In the genomic region with DNA sequence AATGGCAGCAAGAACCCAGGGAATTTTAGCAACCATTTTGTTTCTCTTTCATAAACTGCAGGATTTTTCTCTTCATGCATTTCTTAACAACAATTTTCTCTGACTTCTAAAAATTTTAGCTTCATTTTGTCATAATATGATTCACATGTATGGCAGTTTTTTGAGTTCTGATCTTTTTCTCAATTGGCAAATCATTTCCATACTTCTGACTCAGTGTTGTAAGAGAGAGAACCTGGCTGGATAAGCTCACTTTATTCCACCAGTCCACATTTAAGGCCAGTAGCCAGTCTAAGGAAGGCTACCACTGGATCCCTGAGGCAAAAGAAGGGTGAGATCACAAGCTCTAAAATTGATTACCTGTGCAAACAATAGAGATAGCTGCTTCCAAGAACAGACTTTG, we compare ENCODE assay signal across 19 cellular contexts. TPM values are rescaled to one million over a fixed set of nuclear protein-coding genes. Genes with fewer than 3 reads are reported as not detected.
"Had no signal": no experiment of that assay in that cellular context is flagged by ENCODE, and none has a peak within 500 bp of the region (broad histone marks: within the 10 kb centered on the region; RNA-seq: fewer than 3 reads in every experiment).

No MANE protein-coding gene starts in this region.

- H3K9me3 ChIP-seq: neutrophil had no signal

- H3K27ac Mint-ChIP-seq: activated T-helper 17 cell treated with anti-CD3 and anti-CD28 coated beads, Interleukin-2, amount 50 U/mL, for 72 hours; memory B cell; naive thymus-derived CD8-positive, alpha-beta T cell; T-cell had no signal

- H3K36me3 Mint-ChIP-seq: memory B cell, T-cell had no signal

- H3K27ac ChIP-seq: ascending aorta, neutrophil, upper lobe of left lung had no signal

- ATAC-seq: activated T-helper 17 cell treated with anti-CD3 and anti-CD28 coated beads, Interleukin-2, amount 50 U/mL, for 72 hours; left ventricle myocardium superior; naive thymus-derived CD8-positive, alpha-beta T cell; stimulated activated naive CD8-positive, alpha-beta T cell treated with anti-CD3 and anti-CD28 coated beads, Interleukin-15, Interleukin-2, amounts not matched to agents 100 U/mL and 50 U/mL, for 24 hours; T-cell had no signal

- H3K27me3 ChIP-seq: ascending aorta, neutrophil, upper lobe of left lung had no signal

- H3K4me3 ChIP-seq: ascending aorta, skin epidermis, upper lobe of left lung had no signal

- H3K4me1 Mint-ChIP-seq: activated T-helper 17 cell treated with anti-CD3 and anti-CD28 coated beads, Interleukin-2, amount 50 U/mL, for 72 hours; memory B cell; naive thymus-derived CD8-positive, alpha-beta T cell; T-cell had no signal

- H3K36me3 ChIP-seq: ascending aorta, neutrophil, upper lobe of left lung had no signal

- H3K4me3 Mint-ChIP-seq: activated T-helper 17 cell treated with anti-CD3 and anti-CD28 coated beads, Interleukin-2, amount 50 U/mL, for 72 hours; memory B cell; naive thymus-derived CD8-positive, alpha-beta T cell; T-cell had no signal

- H3K27me3 Mint-ChIP-seq: memory B cell, T-cell had no signal

- H3K4me1 ChIP-seq: ascending aorta, upper lobe of left lung had no signal

- DNase-seq: activated naive CD4-positive, alpha-beta T cell treated with Interleukin-2 at 50 U/mL for 16 hours; foreskin melanocyte; kidney glomerular epithelial cell; left ventricle myocardium superior; naive thymus-derived CD8-positive, alpha-beta T cell; posterior cingulate gyrus; stimulated activated CD4-positive, alpha-beta T cell treated with anti-CD3 and anti-CD28 coated beads, Interleukin-15, amount 100 ng/mL, for 24 hours; stimulated activated CD4-positive, alpha-beta T cell treated with anti-CD3 and anti-CD28 coated beads, Interleukin-4, amount 100 ng/mL, for 24 hours; stimulated activated CD8-positive, alpha-beta memory T cell treated with anti-CD3 and anti-CD28 coated beads, Interleukin-4, amount 100 ng/mL, for 48 hours; stimulated activated naive CD8-positive, alpha-beta T cell treated with anti-CD3 and anti-CD28 coated beads, Interleukin-15, Interleukin-2, amounts not matched to agents 100 U/mL and 50 U/mL, for 24 hours; T-cell; T-helper 9 cell; upper lobe of left lung had no signal

RNA-seq across cellular contexts. Expression of a gene that starts 42.8 kb away (rescaled TPM):
- total RNA-seq: dermis microvascular lymphatic vessel endothelial cell; naive thymus-derived CD8-positive, alpha-beta T cell had no signal
- polyA plus RNA-seq: naive thymus-derived CD8-positive, alpha-beta T cell had no signal
